Comparison of ENCODE assay signal across 21 cellular contexts in the genomic region with DNA sequence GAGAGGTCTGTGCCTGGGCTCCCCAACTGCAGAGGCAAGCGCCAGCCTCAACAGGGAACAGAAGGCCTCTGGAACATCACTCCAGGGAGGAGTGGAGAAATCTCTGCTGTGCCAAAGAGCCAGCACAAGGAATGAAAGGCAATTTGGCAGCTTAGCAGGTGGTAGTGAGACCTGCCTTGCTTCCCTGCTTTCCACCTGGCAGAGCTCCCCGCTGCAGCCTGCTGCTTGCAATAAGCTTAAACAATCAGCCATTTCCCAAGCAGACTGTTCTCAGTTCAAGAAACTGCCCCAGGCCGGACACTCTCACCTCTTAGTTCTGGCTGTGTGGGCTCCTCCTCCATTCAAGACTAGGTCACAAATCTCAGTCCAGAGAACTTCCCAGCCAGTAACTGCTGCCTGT.
"Had no signal": no experiment of that assay in that cellular context is flagged by ENCODE, and none has a peak within 500 bp of the region (broad histone marks: within the 10 kb centered on the region; RNA-seq: fewer than 3 reads in every experiment).

No MANE protein-coding gene starts in this region.

- H3K27ac Mint-ChIP-seq: activated naive CD4-positive, alpha-beta T cell treated with anti-CD3 and anti-CD28 coated beads, Interleukin-2, amount 10 ng/mL, durations not matched to agents 7 days and 5 days; activated naive CD8-positive, alpha-beta T cell treated with anti-CD3 and anti-CD28 coated beads, Interleukin-2, amount 50 U/mL, for 24 hours; naive thymus-derived CD8-positive, alpha-beta T cell; stimulated activated memory B cell treated with anti-CD40 and anti-IgM and Interleukin-4, amounts not matched to agents 10 μg/mL and 1 μg/mL and 100 μg/mL, for 72 hours had no signal

- H3K27me3 ChIP-seq: brain microvascular endothelial cell, esophagus muscularis mucosa, gastroesophageal sphincter, neutrophil, pancreas, sigmoid colon, upper lobe of left lung had no signal

- ATAC-seq: activated CD4-positive, CD25-positive, alpha-beta regulatory T cell treated with anti-CD3 and anti-CD28 coated beads, Interleukin-2, amount 50 U/mL, for 24 hours; activated naive CD8-positive, alpha-beta T cell treated with anti-CD3 and anti-CD28 coated beads, Interleukin-2, amount 50 U/mL, for 24 hours; activated T-cell treated with anti-CD3 and anti-CD28 coated beads, Interleukin-2, amount 50 U/mL, for 4 hours; gastroesophageal sphincter; heart left ventricle; naive thymus-derived CD8-positive, alpha-beta T cell; pancreas; stimulated activated memory B cell treated with anti-CD40 and anti-IgM and Interleukin-4, amounts not matched to agents 10 μg/mL and 1 μg/mL and 100 μg/mL, for 72 hours had no signal

- H3K4me1 Mint-ChIP-seq: activated naive CD4-positive, alpha-beta T cell treated with anti-CD3 and anti-CD28 coated beads, Interleukin-2, amount 10 ng/mL, durations not matched to agents 7 days and 5 days; activated naive CD8-positive, alpha-beta T cell treated with anti-CD3 and anti-CD28 coated beads, Interleukin-2, amount 50 U/mL, for 24 hours; central memory CD8-positive, alpha-beta T cell; naive thymus-derived CD8-positive, alpha-beta T cell; stimulated activated memory B cell treated with anti-CD40 and anti-IgM and Interleukin-4, amounts not matched to agents 10 μg/mL and 1 μg/mL and 100 μg/mL, for 72 hours had no signal

- H3K27ac ChIP-seq: brain microvascular endothelial cell, esophagus muscularis mucosa, gastroesophageal sphincter, heart left ventricle, neutrophil, pancreas, sigmoid colon, thoracic aorta, upper lobe of left lung had no signal

- H3K4me3 Mint-ChIP-seq: activated naive CD4-positive, alpha-beta T cell treated with anti-CD3 and anti-CD28 coated beads, Interleukin-2, amount 10 ng/mL, durations not matched to agents 7 days and 5 days; activated naive CD8-positive, alpha-beta T cell treated with anti-CD3 and anti-CD28 coated beads, Interleukin-2, amount 50 U/mL, for 24 hours; activated T-cell treated with anti-CD3 and anti-CD28 coated beads, Interleukin-2, amount 50 U/mL, for 4 hours; central memory CD8-positive, alpha-beta T cell; naive thymus-derived CD8-positive, alpha-beta T cell; stimulated activated memory B cell treated with anti-CD40 and anti-IgM and Interleukin-4, amounts not matched to agents 10 μg/mL and 1 μg/mL and 100 μg/mL, for 72 hours had no signal

- DNase-seq: activated CD4-positive, alpha-beta T cell treated with anti-CD3 and anti-CD28 coated beads, Interleukin-2, amount 50 U/mL, for 1 hour; activated CD8-positive, alpha-beta memory T cell treated with anti-CD3 and anti-CD28 coated beads, Interleukin-2, amount 50 U/mL, for 4 hours; activated naive CD4-positive, alpha-beta T cell treated with anti-CD3 and anti-CD28 coated beads, Interleukin-2, amount 10 ng/mL, durations not matched to agents 7 days and 5 days; activated naive CD8-positive, alpha-beta T cell treated with anti-CD3 and anti-CD28 coated beads, Interleukin-2, amount 50 U/mL, for 24 hours; activated T-cell treated with anti-CD3 and anti-CD28 coated beads, Interleukin-2, amount 50 U/mL, for 4 hours; brain microvascular endothelial cell; cortex of kidney; naive thymus-derived CD8-positive, alpha-beta T cell; sigmoid colon; stimulated activated CD4-positive, alpha-beta T cell treated with anti-CD3 and anti-CD28 coated beads, Interleukin-4, amount 100 ng/mL, for 24 hours; T1000; upper lobe of left lung had no signal

- H3K9me3 Mint-ChIP-seq: activated naive CD4-positive, alpha-beta T cell treated with anti-CD3 and anti-CD28 coated beads, Interleukin-2, amount 10 ng/mL, durations not matched to agents 7 days and 5 days; activated naive CD8-positive, alpha-beta T cell treated with anti-CD3 and anti-CD28 coated beads, Interleukin-2, amount 50 U/mL, for 24 hours; central memory CD8-positive, alpha-beta T cell; stimulated activated memory B cell treated with anti-CD40 and anti-IgM and Interleukin-4, amounts not matched to agents 10 μg/mL and 1 μg/mL and 100 μg/mL, for 72 hours had no signal

- H3K4me3 ChIP-seq: esophagus muscularis mucosa, gastroesophageal sphincter, heart left ventricle, pancreas, sigmoid colon, thoracic aorta, upper lobe of left lung had no signal

- H3K36me3 ChIP-seq: brain microvascular endothelial cell, esophagus muscularis mucosa, gastroesophageal sphincter, heart left ventricle, neutrophil, pancreas, sigmoid colon, thoracic aorta, upper lobe of left lung had no signal

- H3K36me3 Mint-ChIP-seq: activated naive CD4-positive, alpha-beta T cell treated with anti-CD3 and anti-CD28 coated beads, Interleukin-2, amount 10 ng/mL, durations not matched to agents 7 days and 5 days; naive thymus-derived CD8-positive, alpha-beta T cell; stimulated activated memory B cell treated with anti-CD40 and anti-IgM and Interleukin-4, amounts not matched to agents 10 μg/mL and 1 μg/mL and 100 μg/mL, for 72 hours had no signal

- H3K4me1 ChIP-seq: esophagus muscularis mucosa, gastroesophageal sphincter, heart left ventricle, pancreas, sigmoid colon, upper lobe of left lung had no signal

- H3K9me3 ChIP-seq: esophagus muscularis mucosa, gastroesophageal sphincter, heart left ventricle, neutrophil, pancreas, sigmoid colon, thoracic aorta, upper lobe of left lung had no signal

- H3K27me3 Mint-ChIP-seq: activated naive CD4-positive, alpha-beta T cell treated with anti-CD3 and anti-CD28 coated beads, Interleukin-2, amount 10 ng/mL, durations not matched to agents 7 days and 5 days; activated naive CD8-positive, alpha-beta T cell treated with anti-CD3 and anti-CD28 coated beads, Interleukin-2, amount 50 U/mL, for 24 hours; central memory CD8-positive, alpha-beta T cell; naive thymus-derived CD8-positive, alpha-beta T cell; stimulated activated memory B cell treated with anti-CD40 and anti-IgM and Interleukin-4, amounts not matched to agents 10 μg/mL and 1 μg/mL and 100 μg/mL, for 72 hours had no signal
